In the genomic region with DNA sequence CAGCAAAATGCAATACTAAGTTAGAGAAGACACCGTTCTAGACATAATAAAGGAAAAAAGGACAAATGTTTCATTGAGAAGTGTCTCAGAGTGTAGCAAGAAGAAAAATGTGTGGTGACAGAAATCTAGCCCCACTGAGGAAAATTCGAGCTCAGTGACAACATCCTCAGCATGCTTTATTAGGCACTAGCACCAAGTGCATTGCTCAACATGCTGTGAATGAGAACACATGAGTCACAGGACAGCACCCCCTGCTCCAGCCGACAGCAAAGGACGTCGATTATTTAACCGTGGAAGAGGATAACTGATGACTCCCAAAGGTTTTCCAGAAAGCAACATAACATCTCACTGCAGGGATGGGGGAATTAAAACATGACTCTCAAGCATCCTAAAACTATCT, we compare ENCODE assay signal across 10 cellular contexts.
DNase-seq lines count a peak whose midpoint lies in the region; ATAC-seq and TF ChIP-seq lines count a peak whose summit lies in the region.
"Had no signal": no experiment of that assay in that cellular context is flagged by ENCODE, and none has a peak within 500 bp of the region (broad histone marks: within the 10 kb centered on the region; RNA-seq: fewer than 3 reads in every experiment).

No MANE protein-coding gene starts in this region.

- H3K27ac Mint-ChIP-seq in stimulated activated naive B cell treated with anti-CD40 and anti-IgM and Interleukin-4, amounts not matched to agents 10 μg/mL and 1 μg/mL and 100 μg/mL, for 72 hours, result no peak overlapping the region
- H3K27ac Mint-ChIP-seq: B cell had no signal

- H3K36me3 ChIP-seq in uterus, result no peaks in the 10 kb centered on the region

- peak in 1 of 2 donors; percentile 13 for TF ChIP-seq POLR2A in uterus (IDR thresholded peaks at IDR 0.05)

- no peaks in the 10 kb centered on the region for H3K9me3 ChIP-seq in uterus

- H3K27me3 Mint-ChIP-seq in stimulated activated naive B cell treated with anti-CD40 and anti-IgM and Interleukin-4, amounts not matched to agents 10 μg/mL and 1 μg/mL and 100 μg/mL, for 72 hours, result no peaks in the 10 kb centered on the region
- H3K27me3 Mint-ChIP-seq: B cell had no signal

- intact Hi-C loops in uterus (cut with DNase I; ENCODE audit: low total_unique reads), result no loop called here

- peak; percentile 82 for DNase-seq in SIG-M5 treated with dmso at 0.1 percent for 504 hours (lab: John Stamatoyannopoulos, UW; ENCODE audit: unreplicated experiment)
- DNase-seq in SIG-M5 (lab: John Stamatoyannopoulos, UW), result no peak
- peak; percentile 83 for DNase-seq in medulla oblongata (ENCODE audit: extremely low spot score)
- DNase-seq in uterus, result peak; percentile 74 to 89
- DNase-seq in stimulated activated naive B cell treated with anti-CD40 and anti-IgM and Interleukin-4, amounts not matched to agents 10 μg/mL and 1 μg/mL and 100 μg/mL, for 72 hours, result no peak
- DNase-seq in stimulated activated CD4-positive, alpha-beta T cell treated with anti-CD3 and anti-CD28 coated beads, Interleukin-12 subunit alpha, Interleukin-12 subunit beta, amount 100 ng/mL, for 4 hours, result no peak
- no peak for DNase-seq in activated CD4-positive, alpha-beta T cell treated with anti-CD3 and anti-CD28 coated beads, Interleukin-2, amount 50 U/mL, for 48 hours
- DNase-seq: NCI-H2081 treated with DMSO at 0.1 percent for 48 hours had no signal

- peak overlapping the region; percentile 58 for H3K27ac ChIP-seq in cingulate gyrus (ENCODE audit: low read depth, low read length)
- peak overlapping the region; percentile 73 to 90 for H3K27ac ChIP-seq in uterus

- no peaks in the 10 kb centered on the region for H3K4me1 ChIP-seq in uterus

- H3K4me1 Mint-ChIP-seq in stimulated activated naive B cell treated with anti-CD40 and anti-IgM and Interleukin-4, amounts not matched to agents 10 μg/mL and 1 μg/mL and 100 μg/mL, for 72 hours, result no peaks in the 10 kb centered on the region
- H3K4me1 Mint-ChIP-seq: B cell had no signal

- no peak for ATAC-seq in stimulated activated naive B cell treated with anti-CD40 and anti-IgM and Interleukin-4, amounts not matched to agents 10 μg/mL and 1 μg/mL and 100 μg/mL, for 72 hours (replicated peaks)

- H3K27me3 ChIP-seq in uterus, result no peaks in the 10 kb centered on the region

- H3K4me3 ChIP-seq in uterus, result no peak overlapping the region

- no peaks in the 10 kb centered on the region for H3K9me3 Mint-ChIP-seq in stimulated activated naive B cell treated with anti-CD40 and anti-IgM and Interleukin-4, amounts not matched to agents 10 μg/mL and 1 μg/mL and 100 μg/mL, for 72 hours

- no peak for TF ChIP-seq CTCF in uterus (IDR thresholded peaks at IDR 0.05)

- no peak overlapping the region for H3K4me3 Mint-ChIP-seq in stimulated activated naive B cell treated with anti-CD40 and anti-IgM and Interleukin-4, amounts not matched to agents 10 μg/mL and 1 μg/mL and 100 μg/mL, for 72 hours
- H3K4me3 Mint-ChIP-seq: B cell had no signal

- H3K36me3 Mint-ChIP-seq in stimulated activated naive B cell treated with anti-CD40 and anti-IgM and Interleukin-4, amounts not matched to agents 10 μg/mL and 1 μg/mL and 100 μg/mL, for 72 hours, result no peaks in the 10 kb centered on the region

Comparison
In these comparisons a context has a peak if more than half of its experiments do, and no peak if none do; other contexts are left out.
1. DNase-seq: peak in SIG-M5 treated with dmso at 0.1 percent for 504 hours (single experiment), medulla oblongata (single experiment) and uterus (2 of 2); none in SIG-M5 (single experiment), stimulated activated naive B cell treated with anti-CD40 and anti-IgM and Interleukin-4, amounts not matched to agents 10 μg/mL and 1 μg/mL and 100 μg/mL, for 72 hours (single experiment), stimulated activated CD4-positive, alpha-beta T cell treated with anti-CD3 and anti-CD28 coated beads, Interleukin-12 subunit alpha, Interleukin-12 subunit beta, amount 100 ng/mL, for 4 hours (single experiment) and activated CD4-positive, alpha-beta T cell treated with anti-CD3 and anti-CD28 coated beads, Interleukin-2, amount 50 U/mL, for 48 hours (0 of 2).